Comparison of ENCODE assay signal across 1 cellular context in the genomic region with DNA sequence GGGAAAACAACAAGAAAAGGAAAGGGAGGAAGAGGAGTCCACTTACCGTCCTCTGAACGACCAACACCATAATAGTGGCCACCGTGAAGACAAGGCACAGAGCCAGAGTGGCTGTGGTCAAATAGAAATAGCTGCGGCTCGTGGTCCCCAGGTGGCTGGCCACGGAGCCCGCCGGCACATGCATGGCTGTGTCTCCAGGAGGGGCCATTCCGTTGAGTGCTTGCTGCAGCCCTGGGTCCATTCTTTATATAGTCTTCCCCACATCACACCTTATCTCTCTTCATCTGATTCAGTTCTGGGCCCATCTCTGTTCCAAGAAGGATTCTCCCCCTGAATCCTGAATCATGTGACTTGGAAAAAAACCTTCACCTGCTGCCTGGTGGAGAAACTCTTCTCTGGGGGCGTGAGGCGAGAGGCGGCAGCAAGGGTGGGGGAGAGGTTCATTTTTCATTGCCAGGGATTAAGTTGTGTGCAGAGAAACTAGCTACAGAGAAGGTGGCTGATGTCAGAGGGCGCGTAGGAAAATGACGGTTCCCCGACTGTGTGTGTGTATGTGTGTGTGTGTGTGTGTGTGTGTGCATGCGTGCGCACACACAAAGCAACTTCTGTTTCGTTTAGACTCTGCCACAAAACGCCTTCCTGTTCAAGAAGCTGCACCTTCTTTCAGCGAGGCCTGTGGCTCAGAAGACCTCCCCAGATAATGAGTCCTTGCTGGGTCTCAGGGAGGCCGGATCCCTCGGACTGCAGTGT.
TF ChIP-seq lines count a peak whose summit lies in the region.

A gene with protein sequence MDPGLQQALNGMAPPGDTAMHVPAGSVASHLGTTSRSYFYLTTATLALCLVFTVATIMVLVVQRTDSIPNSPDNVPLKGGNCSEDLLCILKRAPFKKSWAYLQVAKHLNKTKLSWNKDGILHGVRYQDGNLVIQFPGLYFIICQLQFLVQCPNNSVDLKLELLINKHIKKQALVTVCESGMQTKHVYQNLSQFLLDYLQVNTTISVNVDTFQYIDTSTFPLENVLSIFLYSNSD (minus strand): TSS at position 529 of the 750 bp plus-strand sequence. CDS start 288 bp downstream, at position 241.

TF ChIP-seq in GM23338, 12 proteins besides CTCF, POLR2A, EP300 and RAD21 (continued from another document):
- TF ChIP-seq, protein P1, sequence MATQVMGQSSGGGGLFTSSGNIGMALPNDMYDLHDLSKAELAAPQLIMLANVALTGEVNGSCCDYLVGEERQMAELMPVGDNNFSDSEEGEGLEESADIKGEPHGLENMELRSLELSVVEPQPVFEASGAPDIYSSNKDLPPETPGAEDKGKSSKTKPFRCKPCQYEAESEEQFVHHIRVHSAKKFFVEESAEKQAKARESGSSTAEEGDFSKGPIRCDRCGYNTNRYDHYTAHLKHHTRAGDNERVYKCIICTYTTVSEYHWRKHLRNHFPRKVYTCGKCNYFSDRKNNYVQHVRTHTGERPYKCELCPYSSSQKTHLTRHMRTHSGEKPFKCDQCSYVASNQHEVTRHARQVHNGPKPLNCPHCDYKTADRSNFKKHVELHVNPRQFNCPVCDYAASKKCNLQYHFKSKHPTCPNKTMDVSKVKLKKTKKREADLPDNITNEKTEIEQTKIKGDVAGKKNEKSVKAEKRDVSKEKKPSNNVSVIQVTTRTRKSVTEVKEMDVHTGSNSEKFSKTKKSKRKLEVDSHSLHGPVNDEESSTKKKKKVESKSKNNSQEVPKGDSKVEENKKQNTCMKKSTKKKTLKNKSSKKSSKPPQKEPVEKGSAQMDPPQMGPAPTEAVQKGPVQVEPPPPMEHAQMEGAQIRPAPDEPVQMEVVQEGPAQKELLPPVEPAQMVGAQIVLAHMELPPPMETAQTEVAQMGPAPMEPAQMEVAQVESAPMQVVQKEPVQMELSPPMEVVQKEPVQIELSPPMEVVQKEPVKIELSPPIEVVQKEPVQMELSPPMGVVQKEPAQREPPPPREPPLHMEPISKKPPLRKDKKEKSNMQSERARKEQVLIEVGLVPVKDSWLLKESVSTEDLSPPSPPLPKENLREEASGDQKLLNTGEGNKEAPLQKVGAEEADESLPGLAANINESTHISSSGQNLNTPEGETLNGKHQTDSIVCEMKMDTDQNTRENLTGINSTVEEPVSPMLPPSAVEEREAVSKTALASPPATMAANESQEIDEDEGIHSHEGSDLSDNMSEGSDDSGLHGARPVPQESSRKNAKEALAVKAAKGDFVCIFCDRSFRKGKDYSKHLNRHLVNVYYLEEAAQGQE (IDR thresholded peaks at IDR 0.05; ENCODE audit: unreplicated experiment) = no peak
- TF ChIP-seq POLR2AphosphoS5 (IDR thresholded peaks at IDR 0.05; ENCODE audit: low read depth) (no peak), EZH2phosphoT487 (IDR thresholded peaks at IDR 0.05; ENCODE audit: unreplicated experiment) (no peak), ZNF331 (CRISPR knock-in tag; IDR thresholded peaks at IDR 0.05; ENCODE audit: low read depth) (no peak), ETS1 (IDR thresholded peaks at IDR 0.05) (no peak), JUNB (IDR thresholded peaks at IDR 0.05; ENCODE audit: unreplicated experiment) (no peak), ZNF462 (CRISPR knock-in tag; IDR thresholded peaks at IDR 0.05) (no peak)
